In the genomic region with DNA sequence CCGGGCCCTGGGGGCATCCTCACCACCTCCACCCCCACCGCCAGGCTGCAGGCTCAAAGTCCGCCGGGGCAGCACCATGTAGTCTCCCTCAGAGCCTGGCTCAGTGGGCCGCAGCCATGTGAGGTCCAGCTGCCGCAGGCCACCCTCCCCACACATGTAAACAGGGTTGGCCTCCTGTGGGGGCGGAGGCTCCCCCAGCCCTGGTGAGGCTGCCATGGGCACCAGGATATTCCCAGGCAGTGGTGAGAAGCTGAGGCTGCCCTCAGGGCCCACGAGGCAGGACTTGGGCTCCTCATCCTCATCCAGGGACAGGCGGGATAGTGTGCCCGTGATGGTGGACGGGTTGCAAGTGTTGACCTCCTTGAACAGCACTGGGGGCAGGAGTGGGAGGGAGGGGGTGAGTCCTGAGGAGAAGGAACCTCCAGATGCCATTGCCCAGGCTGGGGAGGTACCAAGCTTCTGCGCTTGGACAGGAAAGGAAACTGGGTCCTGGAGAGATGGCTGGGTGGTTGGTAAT, we compare ENCODE assay signal across 16 cellular contexts. TPM values are rescaled to one million over a fixed set of nuclear protein-coding genes. Genes with fewer than 3 reads are reported as not detected.
DNase-seq lines count a peak whose midpoint lies in the region; ATAC-seq and TF ChIP-seq lines count a peak whose summit lies in the region.
"Had no signal": no experiment of that assay in that cellular context is flagged by ENCODE, and none has a peak within 500 bp of the region (broad histone marks: within the 10 kb centered on the region; RNA-seq: fewer than 3 reads in every experiment).

No MANE protein-coding gene starts in this region.

- H3K18ac ChIP-seq in neuronal stem cell (ENCODE audit: low read length): peak overlapping the region; percentile 48

- POLR2A ChIA-PET in HEK293 (lab: Yijun Ruan, JAX): no interaction called here

- H2BK5ac ChIP-seq in neuronal stem cell (ENCODE audit: low read length): no peak overlapping the region

- no peak overlapping the region for H2AFZ ChIP-seq in neuronal stem cell (ENCODE audit: low read length)

- H3K14ac ChIP-seq in neuronal stem cell (ENCODE audit: low read length): no peak overlapping the region

- no peak overlapping the region for H3K4me3 ChIP-seq in H7 (ENCODE audit: insufficient read depth, low read depth, low read length)
- no peak overlapping the region for H3K4me3 ChIP-seq in HEK293 (ENCODE audit: low read depth, low read length)
- no peak overlapping the region for H3K4me3 ChIP-seq in neuronal stem cell (ENCODE audit: low read length in 2 of 2)

- H2BK12ac ChIP-seq in neuronal stem cell (ENCODE audit: low read length): no peak overlapping the region

- no peak for ATAC-seq in HG02970 (IDR thresholded peaks at IDR 0.05; ENCODE audit: low FRiP score, unreplicated experiment)
- ATAC-seq: HCT116 had no signal

- H3K36me3 ChIP-seq in H7 (replicated peaks; ENCODE audit: control insufficient read depth, insufficient read depth, low read length) (no peaks in the 10 kb centered on the region), HEK293 (ENCODE audit: control insufficient read depth in 2 of 2, insufficient read depth in 1 of 2, low read length in 2 of 2) (peaks cover 0 to 64% of the 10 kb centered on the region in 2 experiments; a peak in 2 of 3 replicates), neuronal stem cell (replicated peaks in 1 of 2; ENCODE audit: control insufficient read depth in 2 of 2, insufficient read depth in 2 of 2, low read length in 2 of 2) (peaks cover 0 to 8% of the 10 kb centered on the region in 2 donors)

- H3K9me3 ChIP-seq in HEK293 (ENCODE audit: control insufficient read depth, insufficient read depth, low read depth, low read length) (no peaks in the 10 kb centered on the region), neuronal stem cell (replicated peaks in 1 of 2; ENCODE audit: control insufficient read depth in 2 of 2, insufficient read depth in 1 of 2, low read depth in 1 of 2, low read length in 2 of 2) (no peaks in the 10 kb centered on the region)

- no peak overlapping the region for H3K9ac ChIP-seq in neuronal stem cell (ENCODE audit: low read depth, low read length, poor library complexity)

- H2BK120ac ChIP-seq in neuronal stem cell (ENCODE audit: low read depth, low read length): no peak overlapping the region

- no peaks in the 10 kb centered on the region for H3K27me3 ChIP-seq in H7 (ENCODE audit: control insufficient read depth, insufficient read depth, low read length)
- H3K27me3 ChIP-seq in neuronal stem cell (ENCODE audit: control insufficient read depth in 3 of 3, insufficient read depth in 3 of 3, low read depth in 1 of 3, low read length in 3 of 3): no peaks in the 10 kb centered on the region

- H2BK15ac ChIP-seq in neuronal stem cell (ENCODE audit: low read length): no peak overlapping the region

- CTCF ChIA-PET in HEK293 (lab: Yijun Ruan, JAX): interaction anchor here (0.7 to 1.7 kb wide), 2 partner anchors 15 to 89 kb away, joined by 4 to 9 read pairs; no protein-coding TSS in a partner anchor

- H3K4me2 ChIP-seq in neuronal stem cell (ENCODE audit: insufficient read depth, low read length, poor library complexity, severe bottlenecking): no peak overlapping the region

- no peak overlapping the region for H3K27ac ChIP-seq in HEK293 (ENCODE audit: extremely low read depth, low read depth, low read length)
- no peak overlapping the region for H3K27ac ChIP-seq in neuronal stem cell (replicated peaks; ENCODE audit: low read length)

- H4K8ac ChIP-seq in neuronal stem cell (ENCODE audit: low read depth, low read length): no peak overlapping the region

- no peak overlapping the region for H3K4ac ChIP-seq in neuronal stem cell (ENCODE audit: low read length)

- peak overlapping the region; percentile 91 for H3K23ac ChIP-seq in neuronal stem cell (ENCODE audit: low read depth, low read length, poor library complexity)

- no CpG with 5 or more reads among the region's 12 CpGs for WGBS in neuronal stem cell (ENCODE audit: extremely low coverage in 2 of 2, insufficient read length in 2 of 2, insufficient replicate concordance in 1 of 2), 2 donors

- H3K4me1 ChIP-seq in HEK293 (ENCODE audit: control insufficient read depth, insufficient read depth, low read length) (no peaks in the 10 kb centered on the region), neuronal stem cell (ENCODE audit: control insufficient read depth in 2 of 2, insufficient read depth in 1 of 2, low read depth in 1 of 2, low read length in 2 of 2) (no peaks in the 10 kb centered on the region)

- no peak for TF ChIP-seq CTCF in HEK293 (tag by site-specific recombination; IDR thresholded peaks at IDR 0.05)

- DNase-seq in H7: peak; percentile 63
- no peak for DNase-seq in neuronal stem cell (ENCODE audit: low spot score)
- DNase-seq in GOT3 (lab: John Stamatoyannopoulos, UW): no peak
- DNase-seq in NCI-H1417 (lab: John Stamatoyannopoulos, UW): no peak
- DNase-seq: C1 segment of cervical spinal cord; Calu3; CD4-positive, alpha-beta memory T cell; COR-L47; DMS53; DMS79 treated with DMSO at 0.1 percent for 48 hours; GF-D8; H9; HFFc6 had no signal

- no peak overlapping the region for H2AK5ac ChIP-seq in neuronal stem cell (ENCODE audit: low read depth, low read length)

- H3K79me1 ChIP-seq in neuronal stem cell (ENCODE audit: low read depth, low read length): no peaks in the 10 kb centered on the region

- H4K91ac ChIP-seq in neuronal stem cell (ENCODE audit: low read depth, low read length, poor library complexity): no peak overlapping the region

TF ChIP-seq in HEK293, 187 proteins besides CTCF, POLR2A, EP300 and RAD21:
- no peak for TF ChIP-seq ZNF221 (tag by site-specific recombination; IDR thresholded peaks at IDR 0.05; ENCODE audit: borderline replicate concordance)
- TF ChIP-seq GLIS2 (tag by site-specific recombination; IDR thresholded peaks at IDR 0.05): peak; percentile 52; the same call in 1 of the 2 replicates
- 0 out of 2 replicates have a peak, but pooled peaks have one; percentile 10 for TF ChIP-seq ZFHX2 (tag by site-specific recombination; conservative IDR thresholded peaks at IDR 0.05)

RNA-seq across cellular contexts. Expression of gene COL16A1, which starts 27.3 kb away (rescaled TPM):
- total RNA-seq in H7 (2014; rRNA removed; shearing (Covaris generic)): 10.3 and 13.8 TPM in 2 replicates
- 1.2 TPM for polyA plus RNA-seq in neuronal stem cell (2013, experiment 1 of 2)
- polyA plus RNA-seq in neuronal stem cell (2013, experiment 2 of 2): 1.3 TPM
- total RNA-seq: CD4-positive, alpha-beta memory T cell had no signal
- polyA plus RNA-seq: CD4-positive, alpha-beta memory T cell had no signal

RNA-seq across cellular contexts. Expression of gene ADGRB2, which starts 33.0 kb away (rescaled TPM):
- 28.0 and 39.8 TPM in 2 replicates for total RNA-seq in H7 (2014; rRNA removed; shearing (Covaris generic))
- polyA plus RNA-seq in neuronal stem cell (2013, experiment 1 of 2): 25.2 TPM
- polyA plus RNA-seq in neuronal stem cell (2013, experiment 2 of 2): 24.4 TPM
